Comparison of ENCODE assay signal across 24 cellular contexts in the genomic region with DNA sequence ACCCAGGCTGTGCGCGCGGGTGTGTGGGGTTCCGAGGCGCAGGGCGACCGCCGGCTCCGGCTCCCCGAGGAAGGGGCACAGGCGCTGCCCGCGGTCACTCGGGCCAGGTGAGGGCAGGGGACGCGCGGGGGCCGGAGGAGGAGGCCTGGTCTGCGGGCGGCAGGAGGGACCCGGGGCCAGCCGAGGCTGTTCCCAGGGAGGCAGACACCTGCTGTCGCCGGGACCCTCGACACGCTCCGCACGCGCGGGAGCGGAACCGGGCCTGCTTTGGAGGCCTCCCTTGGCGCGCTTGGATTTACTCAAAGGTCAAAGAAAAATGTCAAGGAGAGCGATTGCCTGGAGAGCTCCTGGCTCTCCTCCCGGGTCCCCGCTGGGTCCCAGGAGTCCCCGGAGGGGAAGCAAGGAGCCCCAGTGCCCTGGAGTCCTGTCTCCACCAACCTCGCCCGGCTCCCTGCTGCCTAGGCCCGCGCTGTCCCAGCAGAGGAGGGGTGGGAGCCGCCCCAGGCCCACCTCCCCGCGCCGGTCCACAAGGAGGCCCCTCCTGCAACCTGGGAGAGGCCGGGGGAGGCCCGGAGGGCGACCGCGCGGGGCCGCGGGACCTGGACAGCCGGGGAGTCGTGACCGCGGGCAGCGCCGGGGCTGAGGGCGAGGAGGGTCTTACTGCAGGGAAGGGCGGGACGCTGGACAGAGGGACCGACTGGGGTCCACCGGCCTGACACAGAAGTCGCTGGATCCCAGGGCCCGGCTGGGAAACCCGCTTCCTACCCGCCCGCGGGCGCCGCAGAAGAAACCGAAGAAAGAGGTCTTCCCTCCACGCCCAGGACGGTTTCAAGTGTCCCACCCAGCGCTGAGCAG.
DNase-seq lines count a peak whose midpoint lies in the region; ATAC-seq, FAIRE-seq and TF ChIP-seq lines count a peak whose summit lies in the region.
"Had no signal": no experiment of that assay in that cellular context is flagged by ENCODE, and none has a peak within 500 bp of the region (broad histone marks: within the 10 kb centered on the region; RNA-seq: fewer than 3 reads in every experiment).

No MANE protein-coding gene starts in this region.

- H3K27me3 Mint-ChIP-seq in astrocyte (ENCODE audit: low read depth, unreplicated experiment), result no peaks in the 10 kb centered on the region
- H3K27me3 Mint-ChIP-seq in naive thymus-derived CD4-positive, alpha-beta T cell, result peaks cover 58 to 74% (median 61%) of the 10 kb centered on the region in 5 donors

- H3K27ac ChIP-seq in astrocyte (ENCODE audit: low read depth, low read length) (no peak overlapping the region), spleen (no peak overlapping the region)
- H3K27ac ChIP-seq in naive thymus-derived CD4-positive, alpha-beta T cell (ENCODE audit: low read depth, low read length), result no peak overlapping the region
- H3K27ac ChIP-seq: A549, body of pancreas, gastrocnemius medialis, skin epidermis had no signal

- no peak overlapping the region for H3K9ac ChIP-seq in astrocyte (ENCODE audit: low read length)

- no peak overlapping the region for H3K4me3 Mint-ChIP-seq in astrocyte (ENCODE audit: unreplicated experiment)
- H3K4me3 Mint-ChIP-seq in naive thymus-derived CD4-positive, alpha-beta T cell, result peak overlapping the region in 5 of 10 donors; percentile 30 to 66 (median 44)

- no peaks in the 10 kb centered on the region for H3K4me1 Mint-ChIP-seq in astrocyte (ENCODE audit: low read depth, unreplicated experiment)
- H3K4me1 Mint-ChIP-seq in naive thymus-derived CD4-positive, alpha-beta T cell, result peaks cover 2 to 48% (median 38%) of the 10 kb centered on the region in 7 donors

- 3 to 7% (median 7%) methylated on average over 26 to 77 of the region's 77 CpGs for WGBS in spleen, 5 donors

- H4K20me1 ChIP-seq in astrocyte (ENCODE audit: insufficient read depth, low read length), result peaks cover 9% of the 10 kb centered on the region

- H3K79me2 ChIP-seq in astrocyte (ENCODE audit: insufficient read depth, low read length), result peaks cover 6% of the 10 kb centered on the region

- no peaks in the 10 kb centered on the region for H3K36me3 Mint-ChIP-seq in astrocyte (ENCODE audit: low read depth, unreplicated experiment)
- H3K36me3 Mint-ChIP-seq in naive thymus-derived CD4-positive, alpha-beta T cell, result no peaks in the 10 kb centered on the region

- H3K27ac Mint-ChIP-seq in astrocyte (ENCODE audit: unreplicated experiment), result no peak overlapping the region
- H3K27ac Mint-ChIP-seq in naive thymus-derived CD4-positive, alpha-beta T cell, result no peak overlapping the region
- H3K27ac Mint-ChIP-seq: activated naive CD4-positive, alpha-beta T cell treated with anti-CD3 and anti-CD28 coated beads, Interleukin-2, amount 50 U/mL, for 72 hours had no signal

- no peaks in the 10 kb centered on the region for H3K36me3 ChIP-seq in astrocyte (ENCODE audit: insufficient read depth, low read length)
- H3K36me3 ChIP-seq in naive thymus-derived CD4-positive, alpha-beta T cell (ENCODE audit: control insufficient read depth in 2 of 3, insufficient read depth in 3 of 3, low read length in 3 of 3), result no peaks in the 10 kb centered on the region
- H3K36me3 ChIP-seq in spleen, result no peaks in the 10 kb centered on the region
- H3K36me3 ChIP-seq: gastrocnemius medialis had no signal

- no peak for TF ChIP-seq POLR2A in spleen (IDR thresholded peaks at IDR 0.05)

- H3K4me1 ChIP-seq in astrocyte (ENCODE audit: insufficient read depth, low read length) (peaks cover 19% of the 10 kb centered on the region), spleen (peaks cover 14 to 53% (median 42%) of the 10 kb centered on the region in 6 donors)
- peaks cover 0 to 42% of the 10 kb centered on the region in 2 donors for H3K4me1 ChIP-seq in naive thymus-derived CD4-positive, alpha-beta T cell (ENCODE audit: control insufficient read depth in 2 of 2, insufficient read depth in 2 of 2, low read length in 2 of 2)
- H3K4me1 ChIP-seq: A549 had no signal

- H3K9me3 ChIP-seq in astrocyte (ENCODE audit: insufficient read depth, low read depth, low read length), result no peaks in the 10 kb centered on the region
- no peaks in the 10 kb centered on the region for H3K9me3 ChIP-seq in naive thymus-derived CD4-positive, alpha-beta T cell (ENCODE audit: control insufficient read depth in 2 of 3, low read length in 3 of 3)
- H3K9me3 ChIP-seq in spleen, result no peaks in the 10 kb centered on the region
- H3K9me3 ChIP-seq: A549, body of pancreas, gastrocnemius medialis had no signal

- H3K4me3 ChIP-seq in astrocyte (ENCODE audit: insufficient read depth, low read depth, low read length) (no peak overlapping the region), spleen (peak overlapping the region in 1 of 8 donors; percentile 46)
- no peak overlapping the region for H3K4me3 ChIP-seq in naive thymus-derived CD4-positive, alpha-beta T cell (ENCODE audit: low read length)
- H3K4me3 ChIP-seq: A549, body of pancreas, gastrocnemius medialis, skin epidermis had no signal

- peaks cover 23% of the 10 kb centered on the region for H3K27me3 ChIP-seq in astrocyte (ENCODE audit: insufficient read depth, low read length)
- H3K27me3 ChIP-seq in naive thymus-derived CD4-positive, alpha-beta T cell (ENCODE audit: control insufficient read depth in 2 of 2, insufficient read depth in 2 of 2, low read length in 2 of 2), result peaks cover 16 to 55% of the 10 kb centered on the region in 2 donors
- peaks cover 28 to 100% (median 92%) of the 10 kb centered on the region in 7 donors for H3K27me3 ChIP-seq in spleen (replicated peaks in 1 of 7)

- H2AFZ ChIP-seq in astrocyte (ENCODE audit: low read depth, low read length), result no peak overlapping the region

- intact Hi-C loops in naive thymus-derived CD4-positive, alpha-beta T cell (cut with micrococcal nuclease), result loop anchor here (2.0 to 10.0 kb wide), 5 partner anchors 73 to 678 kb away; no protein-coding TSS in a partner anchor
- intact Hi-C loops in spleen (cut with DNase I; ENCODE audit: low total_unique reads), result no loop called here

- H3K4me2 ChIP-seq in astrocyte (ENCODE audit: low read length), result peak overlapping the region; percentile 74
- H3K4me2 ChIP-seq: A549 had no signal

- CTCF ChIA-PET in naive thymus-derived CD4-positive, alpha-beta T cell (lab: Charles Lee), result no interaction called here

- peak; percentile 24 for ATAC-seq in naive thymus-derived CD4-positive, alpha-beta T cell
- ATAC-seq: A549; activated naive CD4-positive, alpha-beta T cell treated with anti-CD3 and anti-CD28 coated beads, Interleukin-2, amount 50 U/mL, for 72 hours; body of pancreas; gastrocnemius medialis; left lobe of liver had no signal

- POLR2A ChIA-PET in naive thymus-derived CD4-positive, alpha-beta T cell (lab: Charles Lee), result no interaction called here

- no peak for TF ChIP-seq CTCF in astrocyte (IDR thresholded peaks at IDR 0.05; ENCODE audit: insufficient read depth, low read depth, low read length)
- no peak for TF ChIP-seq CTCF in spleen (IDR thresholded peaks at IDR 0.05 in 8 of 11, conservative IDR thresholded peaks at IDR 0.05 in 3 of 11)

- peak; percentile 57 for DNase-seq in activated effector memory CD4-positive, alpha-beta T cell treated with anti-CD3 and anti-CD28 coated beads, Interleukin-2, amount 50 U/mL, for 16 hours
- no peak for DNase-seq in activated effector memory CD4-positive, alpha-beta T cell treated with Interleukin-2 at 50 U/mL for 16 hours
- DNase-seq in astrocyte (ENCODE audit: low read depth), result no peak
- peak in 2 of 9 donors; percentile 5 to 19 for DNase-seq in naive thymus-derived CD4-positive, alpha-beta T cell
- peak; percentile 66 for DNase-seq in spleen
- DNase-seq in KG1 (lab: John Stamatoyannopoulos, UW), result no peak
- DNase-seq in GM03348 (ENCODE audit: low spot score), result no peak
- no peak for DNase-seq in HuH-7 (ENCODE audit: low spot score)
- DNase-seq: activated CD4-positive, alpha-beta T cell treated with anti-CD3 and anti-CD28 coated beads, Interleukin-2, amount 50 U/mL, for 48 hours; dermis blood vessel endothelial cell; erythroblast; HCEC 1CT; NCI-H1436; NCI-H524 treated with DMSO at 0.1 percent for 48 hours; SHP77; stimulated activated CD4-positive, alpha-beta T cell treated with anti-CD3 and anti-CD28 coated beads, Interleukin-4, amount 100 ng/mL, for 24 hours had no signal

- H3K9me3 Mint-ChIP-seq in astrocyte (ENCODE audit: unreplicated experiment), result peaks cover 26% of the 10 kb centered on the region
- peaks cover 0 to 4% (median 0%) of the 10 kb centered on the region in 11 donors for H3K9me3 Mint-ChIP-seq in naive thymus-derived CD4-positive, alpha-beta T cell
- H3K9me3 Mint-ChIP-seq: activated naive CD4-positive, alpha-beta T cell treated with anti-CD3 and anti-CD28 coated beads, Interleukin-2, amount 50 U/mL, for 72 hours had no signal

- no peak for FAIRE-seq in astrocyte (lab: Jason Lieb, UNC)
- FAIRE-seq: A549, G401.6, GM19239 had no signal

Comparison
In these comparisons a context has a peak if more than half of its experiments do, and no peak if none do; other contexts are left out.
1. DNase-seq: peak in activated effector memory CD4-positive, alpha-beta T cell treated with anti-CD3 and anti-CD28 coated beads, Interleukin-2, amount 50 U/mL, for 16 hours (single experiment) and spleen (single experiment); none in activated effector memory CD4-positive, alpha-beta T cell treated with Interleukin-2 at 50 U/mL for 16 hours (single experiment), astrocyte (single experiment), KG1 (single experiment), GM03348 (single experiment) and HuH-7 (single experiment).